In genomic region chr1:52139817-52140540, GRCh38 we compare ENCODE assay signal across 9 cellular contexts. TPM values are rescaled to one million over a fixed set of nuclear protein-coding genes. Genes with fewer than 3 reads are reported as not detected.
DNase-seq lines count a peak whose midpoint lies in the region; ATAC-seq and TF ChIP-seq lines count a peak whose summit lies in the region.
"Had no signal": no experiment of that assay in that cellular context is flagged by ENCODE, and none has a peak within 500 bp of the region (broad histone marks: within the 10 kb centered on the region; RNA-seq: fewer than 3 reads in every experiment).

No MANE protein-coding gene starts in this region.

- H3K4me3 ChIP-seq in GM12875 (ENCODE audit: low read depth, low read length), result peak overlapping the region; percentile 24
- no peak overlapping the region for H3K4me3 ChIP-seq in HEK293 (ENCODE audit: low read depth, low read length)

- DNase-seq in RKO (ENCODE audit: low spot score) (peak; percentile 74), dermis blood vessel endothelial cell (peak; percentile 94), cerebellar nuclear complex (lab: John Stamatoyannopoulos, UW) (no peak), epidermal melanocyte (ENCODE audit: insufficient read length, low spot score) (no peak)
- DNase-seq in stimulated activated CD4-positive, alpha-beta T cell treated with anti-CD3 and anti-CD28 coated beads, Interleukin-4, amount 100 ng/mL, for 1 hour, result peak; percentile 6

- ATAC-seq in GM19328 (IDR thresholded peaks at IDR 0.05; ENCODE audit: unreplicated experiment), result no peak

- no peak overlapping the region for H3K27ac ChIP-seq in HEK293 (ENCODE audit: extremely low read depth, low read depth, low read length)
- H3K27ac ChIP-seq: neutrophil had no signal

- CTCF ChIA-PET in HEK293 (lab: Yijun Ruan, JAX), result interaction anchor here (0.6 to 2.0 kb wide), 4 partner anchors 12 to 265 kb away, joined by 3 to 13 read pairs (median 3); no protein-coding TSS in a partner anchor

- H3K36me3 ChIP-seq in HEK293 (ENCODE audit: control insufficient read depth in 2 of 2, insufficient read depth in 1 of 2, low read length in 2 of 2), result no peaks in the 10 kb centered on the region
- H3K36me3 ChIP-seq: neutrophil had no signal

- TF ChIP-seq CTCF in GM12875 (IDR thresholded peaks at IDR 0.05; ENCODE audit: borderline replicate concordance, insufficient read depth, low read depth, low read length) (no peak), HEK293 (tag by site-specific recombination; IDR thresholded peaks at IDR 0.05) (no peak)

- POLR2A ChIA-PET in HEK293 (lab: Yijun Ruan, JAX), result interaction anchor here (1.1 kb wide), 1 partner anchor 83 kb away, joined by 3 read pairs; no protein-coding TSS in a partner anchor

- H3K9me3 ChIP-seq in HEK293 (ENCODE audit: control insufficient read depth, insufficient read depth, low read depth, low read length), result no peaks in the 10 kb centered on the region
- H3K9me3 ChIP-seq: neutrophil had no signal

- peaks cover 7% of the 10 kb centered on the region for H3K4me1 ChIP-seq in HEK293 (ENCODE audit: control insufficient read depth, insufficient read depth, low read length)

TF ChIP-seq in HEK293, 187 proteins besides CTCF, POLR2A, EP300 and RAD21:
- TF ChIP-seq ZNF10 (tag by site-specific recombination; IDR thresholded peaks at IDR 0.05), result peak; percentile 81
- peak; percentile 54 for TF ChIP-seq PRDM10 (tag by site-specific recombination; IDR thresholded peaks at IDR 0.05)
- no peak for TF ChIP-seq ZNF561 (tag by site-specific recombination; IDR thresholded peaks at IDR 0.05; ENCODE audit: borderline replicate concordance)
- TF ChIP-seq ZNF335 (tag by site-specific recombination; conservative IDR thresholded peaks at IDR 0.05), result peak; percentile 32; the same call in 1 of the 2 replicates
- TF ChIP-seq, protein P1, sequence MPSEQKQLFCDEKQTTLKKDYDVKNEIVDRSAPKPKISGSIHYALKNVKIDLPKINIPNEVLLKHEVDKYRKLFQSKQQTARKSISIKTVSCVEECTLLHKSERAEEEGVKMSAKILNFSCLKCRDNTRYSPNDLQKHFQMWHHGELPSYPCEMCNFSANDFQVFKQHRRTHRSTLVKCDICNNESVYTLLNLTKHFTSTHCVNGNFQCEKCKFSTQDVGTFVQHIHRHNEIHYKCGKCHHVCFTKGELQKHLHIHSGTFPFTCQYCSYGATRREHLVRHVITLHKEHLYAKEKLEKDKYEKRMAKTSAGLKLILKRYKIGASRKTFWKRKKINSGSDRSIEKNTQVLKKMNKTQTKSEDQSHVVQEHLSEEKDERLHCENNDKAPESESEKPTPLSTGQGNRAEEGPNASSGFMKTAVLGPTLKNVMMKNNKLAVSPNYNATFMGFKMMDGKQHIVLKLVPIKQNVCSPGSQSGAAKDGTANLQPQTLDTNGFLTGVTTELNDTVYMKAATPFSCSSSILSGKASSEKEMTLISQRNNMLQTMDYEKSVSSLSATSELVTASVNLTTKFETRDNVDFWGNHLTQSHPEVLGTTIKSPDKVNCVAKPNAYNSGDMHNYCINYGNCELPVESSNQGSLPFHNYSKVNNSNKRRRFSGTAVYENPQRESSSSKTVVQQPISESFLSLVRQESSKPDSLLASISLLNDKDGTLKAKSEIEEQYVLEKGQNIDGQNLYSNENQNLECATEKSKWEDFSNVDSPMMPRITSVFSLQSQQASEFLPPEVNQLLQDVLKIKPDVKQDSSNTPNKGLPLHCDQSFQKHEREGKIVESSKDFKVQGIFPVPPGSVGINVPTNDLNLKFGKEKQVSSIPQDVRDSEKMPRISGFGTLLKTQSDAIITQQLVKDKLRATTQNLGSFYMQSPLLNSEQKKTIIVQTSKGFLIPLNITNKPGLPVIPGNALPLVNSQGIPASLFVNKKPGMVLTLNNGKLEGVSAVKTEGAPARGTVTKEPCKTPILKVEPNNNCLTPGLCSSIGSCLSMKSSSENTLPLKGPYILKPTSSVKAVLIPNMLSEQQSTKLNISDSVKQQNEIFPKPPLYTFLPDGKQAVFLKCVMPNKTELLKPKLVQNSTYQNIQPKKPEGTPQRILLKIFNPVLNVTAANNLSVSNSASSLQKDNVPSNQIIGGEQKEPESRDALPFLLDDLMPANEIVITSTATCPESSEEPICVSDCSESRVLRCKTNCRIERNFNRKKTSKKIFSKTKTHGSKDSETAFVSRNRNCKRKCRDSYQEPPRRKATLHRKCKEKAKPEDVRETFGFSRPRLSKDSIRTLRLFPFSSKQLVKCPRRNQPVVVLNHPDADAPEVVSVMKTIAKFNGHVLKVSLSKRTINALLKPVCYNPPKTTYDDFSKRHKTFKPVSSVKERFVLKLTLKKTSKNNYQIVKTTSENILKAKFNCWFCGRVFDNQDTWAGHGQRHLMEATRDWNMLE (tag by site-specific recombination; conservative IDR thresholded peaks at IDR 0.05; ENCODE audit: low read depth), result 0 out of 2 replicates have a peak, but pooled peaks have one; percentile 9
- TF ChIP-seq ZBTB20 (tag by site-specific recombination; IDR thresholded peaks at IDR 0.05), result peak; percentile 64
- TF ChIP-seq, protein P2, sequence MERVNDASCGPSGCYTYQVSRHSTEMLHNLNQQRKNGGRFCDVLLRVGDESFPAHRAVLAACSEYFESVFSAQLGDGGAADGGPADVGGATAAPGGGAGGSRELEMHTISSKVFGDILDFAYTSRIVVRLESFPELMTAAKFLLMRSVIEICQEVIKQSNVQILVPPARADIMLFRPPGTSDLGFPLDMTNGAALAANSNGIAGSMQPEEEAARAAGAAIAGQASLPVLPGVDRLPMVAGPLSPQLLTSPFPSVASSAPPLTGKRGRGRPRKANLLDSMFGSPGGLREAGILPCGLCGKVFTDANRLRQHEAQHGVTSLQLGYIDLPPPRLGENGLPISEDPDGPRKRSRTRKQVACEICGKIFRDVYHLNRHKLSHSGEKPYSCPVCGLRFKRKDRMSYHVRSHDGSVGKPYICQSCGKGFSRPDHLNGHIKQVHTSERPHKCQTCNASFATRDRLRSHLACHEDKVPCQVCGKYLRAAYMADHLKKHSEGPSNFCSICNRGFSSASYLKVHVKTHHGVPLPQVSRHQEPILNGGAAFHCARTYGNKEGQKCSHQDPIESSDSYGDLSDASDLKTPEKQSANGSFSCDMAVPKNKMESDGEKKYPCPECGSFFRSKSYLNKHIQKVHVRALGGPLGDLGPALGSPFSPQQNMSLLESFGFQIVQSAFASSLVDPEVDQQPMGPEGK (tag by site-specific recombination; IDR thresholded peaks at IDR 0.05), result 0 out of 2 replicates have a peak, but pooled peaks have one; percentile 9
- peak; percentile 19; the same call in 1 of the 2 replicates for TF ChIP-seq ZNF24 (tag by site-specific recombination; IDR thresholded peaks at IDR 0.05)
- 0 out of 2 replicates have a peak, but pooled peaks have one; percentile 14 for TF ChIP-seq ZNF660 (tag by site-specific recombination; IDR thresholded peaks at IDR 0.05)
- TF ChIP-seq SP7 (tag by site-specific recombination; IDR thresholded peaks at IDR 0.05), result peak; percentile 65
- TF ChIP-seq, protein P3, sequence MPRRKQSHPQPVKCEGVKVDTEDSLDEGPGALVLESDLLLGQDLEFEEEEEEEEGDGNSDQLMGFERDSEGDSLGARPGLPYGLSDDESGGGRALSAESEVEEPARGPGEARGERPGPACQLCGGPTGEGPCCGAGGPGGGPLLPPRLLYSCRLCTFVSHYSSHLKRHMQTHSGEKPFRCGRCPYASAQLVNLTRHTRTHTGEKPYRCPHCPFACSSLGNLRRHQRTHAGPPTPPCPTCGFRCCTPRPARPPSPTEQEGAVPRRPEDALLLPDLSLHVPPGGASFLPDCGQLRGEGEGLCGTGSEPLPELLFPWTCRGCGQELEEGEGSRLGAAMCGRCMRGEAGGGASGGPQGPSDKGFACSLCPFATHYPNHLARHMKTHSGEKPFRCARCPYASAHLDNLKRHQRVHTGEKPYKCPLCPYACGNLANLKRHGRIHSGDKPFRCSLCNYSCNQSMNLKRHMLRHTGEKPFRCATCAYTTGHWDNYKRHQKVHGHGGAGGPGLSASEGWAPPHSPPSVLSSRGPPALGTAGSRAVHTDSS (tag by site-specific recombination; IDR thresholded peaks at IDR 0.05), result no peak
- no peak for TF ChIP-seq ZNF626 (tag by site-specific recombination; IDR thresholded peaks at IDR 0.05)

RNA-seq across cellular contexts. Expression of gene ZFYVE9, which starts 1.9 kb away (rescaled TPM):
- 39.2 and 49.4 TPM in 2 replicates for total RNA-seq in dermis blood vessel endothelial cell

Comparison
In these comparisons a context has a peak if more than half of its experiments do, and no peak if none do; other contexts are left out.
1. DNase-seq: peak in RKO (single experiment), dermis blood vessel endothelial cell (single experiment) and stimulated activated CD4-positive, alpha-beta T cell treated with anti-CD3 and anti-CD28 coated beads, Interleukin-4, amount 100 ng/mL, for 1 hour (single experiment); none in cerebellar nuclear complex (0 of 2) and epidermal melanocyte (single experiment).